Comparison of ENCODE assay signal across 1 cellular context in the genomic region with DNA sequence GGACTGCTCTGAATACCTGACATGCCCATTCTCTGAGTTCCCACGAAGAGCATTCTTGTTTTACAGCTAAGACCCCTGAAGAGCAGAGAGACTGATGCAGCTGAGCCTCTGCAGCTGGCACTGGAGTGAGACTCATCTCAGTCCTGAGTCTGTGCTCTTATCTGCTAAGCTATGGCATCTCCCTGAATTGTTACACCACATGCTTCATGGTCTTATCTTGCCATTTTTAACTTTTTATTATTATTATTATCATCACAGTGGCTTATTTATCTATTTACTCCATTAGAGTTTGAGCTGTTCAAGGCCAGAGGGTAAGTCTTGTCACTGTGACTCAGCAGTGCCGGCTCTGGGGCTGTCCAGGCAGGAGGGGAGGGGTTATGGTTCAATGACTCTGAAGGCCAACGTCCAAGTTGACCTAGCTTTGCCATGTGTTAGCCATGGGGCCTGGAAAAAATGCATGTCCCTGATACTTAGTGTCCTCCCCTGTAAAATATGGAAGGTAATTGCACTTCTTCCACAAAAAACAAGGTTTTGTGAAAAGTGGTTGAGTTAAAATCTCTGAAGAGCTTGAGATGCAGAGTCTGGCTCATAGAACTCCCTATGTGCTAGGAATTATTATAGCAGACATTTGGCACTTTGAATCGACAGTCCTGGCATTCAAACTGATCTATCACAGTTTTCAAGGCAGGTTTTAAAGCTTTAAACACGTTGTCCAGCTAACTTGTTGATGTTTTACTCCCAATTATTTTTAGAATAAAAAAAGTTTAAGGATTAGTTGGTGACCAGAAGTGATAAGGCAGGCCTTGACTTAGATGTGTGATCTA.
TF ChIP-seq lines count a peak whose summit lies in the region.

No MANE protein-coding gene starts in this region.

TF ChIP-seq in HepG2, 621 proteins besides CTCF, POLR2A, EP300 and RAD21 (continued from another document and continues in another):
- TF ChIP-seq, protein P1, sequence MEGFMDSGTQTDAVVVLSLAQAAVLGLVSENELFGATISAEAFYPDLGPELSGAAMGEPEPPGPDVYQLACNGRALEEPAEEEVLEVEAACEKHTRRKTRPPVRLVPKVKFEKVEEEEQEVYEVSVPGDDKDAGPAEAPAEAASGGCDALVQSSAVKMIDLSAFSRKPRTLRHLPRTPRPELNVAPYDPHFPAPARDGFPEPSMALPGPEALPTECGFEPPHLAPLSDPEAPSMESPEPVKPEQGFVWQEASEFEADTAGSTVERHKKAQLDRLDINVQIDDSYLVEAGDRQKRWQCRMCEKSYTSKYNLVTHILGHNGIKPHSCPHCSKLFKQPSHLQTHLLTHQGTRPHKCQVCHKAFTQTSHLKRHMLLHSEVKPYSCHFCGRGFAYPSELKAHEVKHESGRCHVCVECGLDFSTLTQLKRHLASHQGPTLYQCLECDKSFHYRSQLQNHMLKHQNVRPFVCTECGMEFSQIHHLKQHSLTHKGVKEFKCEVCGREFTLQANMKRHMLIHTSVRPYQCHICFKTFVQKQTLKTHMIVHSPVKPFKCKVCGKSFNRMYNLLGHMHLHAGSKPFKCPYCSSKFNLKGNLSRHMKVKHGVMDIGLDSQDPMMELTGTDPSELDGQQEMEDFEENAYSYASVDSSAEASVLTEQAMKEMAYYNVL (CRISPR knock-in tag; IDR thresholded peaks at IDR 0.05; ENCODE audit: borderline replicate concordance) = peak; percentile 69; the same call in 1 of the 2 replicates
- TF ChIP-seq, protein P2, sequence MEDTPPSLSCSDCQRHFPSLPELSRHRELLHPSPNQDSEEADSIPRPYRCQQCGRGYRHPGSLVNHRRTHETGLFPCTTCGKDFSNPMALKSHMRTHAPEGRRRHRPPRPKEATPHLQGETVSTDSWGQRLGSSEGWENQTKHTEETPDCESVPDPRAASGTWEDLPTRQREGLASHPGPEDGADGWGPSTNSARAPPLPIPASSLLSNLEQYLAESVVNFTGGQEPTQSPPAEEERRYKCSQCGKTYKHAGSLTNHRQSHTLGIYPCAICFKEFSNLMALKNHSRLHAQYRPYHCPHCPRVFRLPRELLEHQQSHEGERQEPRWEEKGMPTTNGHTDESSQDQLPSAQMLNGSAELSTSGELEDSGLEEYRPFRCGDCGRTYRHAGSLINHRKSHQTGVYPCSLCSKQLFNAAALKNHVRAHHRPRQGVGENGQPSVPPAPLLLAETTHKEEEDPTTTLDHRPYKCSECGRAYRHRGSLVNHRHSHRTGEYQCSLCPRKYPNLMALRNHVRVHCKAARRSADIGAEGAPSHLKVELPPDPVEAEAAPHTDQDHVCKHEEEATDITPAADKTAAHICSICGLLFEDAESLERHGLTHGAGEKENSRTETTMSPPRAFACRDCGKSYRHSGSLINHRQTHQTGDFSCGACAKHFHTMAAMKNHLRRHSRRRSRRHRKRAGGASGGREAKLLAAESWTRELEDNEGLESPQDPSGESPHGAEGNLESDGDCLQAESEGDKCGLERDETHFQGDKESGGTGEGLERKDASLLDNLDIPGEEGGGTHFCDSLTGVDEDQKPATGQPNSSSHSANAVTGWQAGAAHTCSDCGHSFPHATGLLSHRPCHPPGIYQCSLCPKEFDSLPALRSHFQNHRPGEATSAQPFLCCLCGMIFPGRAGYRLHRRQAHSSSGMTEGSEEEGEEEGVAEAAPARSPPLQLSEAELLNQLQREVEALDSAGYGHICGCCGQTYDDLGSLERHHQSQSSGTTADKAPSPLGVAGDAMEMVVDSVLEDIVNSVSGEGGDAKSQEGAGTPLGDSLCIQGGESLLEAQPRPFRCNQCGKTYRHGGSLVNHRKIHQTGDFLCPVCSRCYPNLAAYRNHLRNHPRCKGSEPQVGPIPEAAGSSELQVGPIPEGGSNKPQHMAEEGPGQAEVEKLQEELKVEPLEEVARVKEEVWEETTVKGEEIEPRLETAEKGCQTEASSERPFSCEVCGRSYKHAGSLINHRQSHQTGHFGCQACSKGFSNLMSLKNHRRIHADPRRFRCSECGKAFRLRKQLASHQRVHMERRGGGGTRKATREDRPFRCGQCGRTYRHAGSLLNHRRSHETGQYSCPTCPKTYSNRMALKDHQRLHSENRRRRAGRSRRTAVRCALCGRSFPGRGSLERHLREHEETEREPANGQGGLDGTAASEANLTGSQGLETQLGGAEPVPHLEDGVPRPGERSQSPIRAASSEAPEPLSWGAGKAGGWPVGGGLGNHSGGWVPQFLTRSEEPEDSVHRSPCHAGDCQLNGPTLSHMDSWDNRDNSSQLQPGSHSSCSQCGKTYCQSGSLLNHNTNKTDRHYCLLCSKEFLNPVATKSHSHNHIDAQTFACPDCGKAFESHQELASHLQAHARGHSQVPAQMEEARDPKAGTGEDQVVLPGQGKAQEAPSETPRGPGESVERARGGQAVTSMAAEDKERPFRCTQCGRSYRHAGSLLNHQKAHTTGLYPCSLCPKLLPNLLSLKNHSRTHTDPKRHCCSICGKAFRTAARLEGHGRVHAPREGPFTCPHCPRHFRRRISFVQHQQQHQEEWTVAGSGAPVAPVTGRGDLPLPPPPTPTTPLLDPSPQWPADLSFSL (CRISPR knock-in tag; IDR thresholded peaks at IDR 0.05) = no peak
- 0 out of 2 replicates have a peak, but pooled peaks have one; percentile 53 for TF ChIP-seq ZNF234 (CRISPR knock-in tag; conservative IDR thresholded peaks at IDR 0.05)
- no peak for TF ChIP-seq CC2D1A (CRISPR knock-in tag; IDR thresholded peaks at IDR 0.05)
- no peak for TF ChIP-seq CREB1 (IDR thresholded peaks at IDR 0.05)
- peak; percentile 35 for TF ChIP-seq CREB1 (CRISPR knock-in tag; IDR thresholded peaks at IDR 0.05)
- no peak for TF ChIP-seq HMGA1 (CRISPR knock-in tag; conservative IDR thresholded peaks at IDR 0.05)
- TF ChIP-seq YY1 (IDR thresholded peaks at IDR 0.05; ENCODE audit: insufficient read depth, insufficient replicate concordance, low read depth, low read length) = peak; percentile 37
- TF ChIP-seq, protein P3, sequence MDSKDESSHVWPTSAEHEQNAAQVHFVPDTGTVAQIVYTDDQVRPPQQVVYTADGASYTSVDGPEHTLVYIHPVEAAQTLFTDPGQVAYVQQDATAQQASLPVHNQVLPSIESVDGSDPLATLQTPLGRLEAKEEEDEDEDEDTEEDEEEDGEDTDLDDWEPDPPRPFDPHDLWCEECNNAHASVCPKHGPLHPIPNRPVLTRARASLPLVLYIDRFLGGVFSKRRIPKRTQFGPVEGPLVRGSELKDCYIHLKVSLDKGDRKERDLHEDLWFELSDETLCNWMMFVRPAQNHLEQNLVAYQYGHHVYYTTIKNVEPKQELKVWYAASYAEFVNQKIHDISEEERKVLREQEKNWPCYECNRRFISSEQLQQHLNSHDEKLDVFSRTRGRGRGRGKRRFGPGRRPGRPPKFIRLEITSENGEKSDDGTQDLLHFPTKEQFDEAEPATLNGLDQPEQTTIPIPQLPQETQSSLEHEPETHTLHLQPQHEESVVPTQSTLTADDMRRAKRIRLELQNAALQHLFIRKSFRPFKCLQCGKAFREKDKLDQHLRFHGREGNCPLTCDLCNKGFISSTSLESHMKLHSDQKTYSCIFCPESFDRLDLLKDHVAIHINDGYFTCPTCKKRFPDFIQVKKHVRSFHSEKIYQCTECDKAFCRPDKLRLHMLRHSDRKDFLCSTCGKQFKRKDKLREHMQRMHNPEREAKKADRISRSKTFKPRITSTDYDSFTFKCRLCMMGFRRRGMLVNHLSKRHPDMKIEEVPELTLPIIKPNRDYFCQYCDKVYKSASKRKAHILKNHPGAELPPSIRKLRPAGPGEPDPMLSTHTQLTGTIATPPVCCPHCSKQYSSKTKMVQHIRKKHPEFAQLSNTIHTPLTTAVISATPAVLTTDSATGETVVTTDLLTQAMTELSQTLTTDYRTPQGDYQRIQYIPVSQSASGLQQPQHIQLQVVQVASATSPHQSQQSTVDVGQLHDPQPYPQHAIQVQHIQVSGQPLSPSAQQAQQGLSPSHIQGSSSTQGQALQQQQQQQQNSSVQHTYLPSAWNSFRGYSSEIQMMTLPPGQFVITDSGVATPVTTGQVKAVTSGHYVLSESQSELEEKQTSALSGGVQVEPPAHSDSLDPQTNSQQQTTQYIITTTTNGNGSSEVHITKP (CRISPR knock-in tag; IDR thresholded peaks at IDR 0.05; ENCODE audit: low read depth) = 0 out of 2 replicates have a peak, but pooled peaks have one; percentile 28
- TF ChIP-seq MYNN (CRISPR knock-in tag; IDR thresholded peaks at IDR 0.05; ENCODE audit: low read depth) = no peak
- no peak for TF ChIP-seq NAIF1 (CRISPR knock-in tag; IDR thresholded peaks at IDR 0.05; ENCODE audit: borderline replicate concordance)
- TF ChIP-seq KAT2B (IDR thresholded peaks at IDR 0.05; ENCODE audit: borderline replicate concordance, low read depth, low read length) = no peak
- TF ChIP-seq RELA (CRISPR knock-in tag; IDR thresholded peaks at IDR 0.05) = no peak
- TF ChIP-seq, protein P4, sequence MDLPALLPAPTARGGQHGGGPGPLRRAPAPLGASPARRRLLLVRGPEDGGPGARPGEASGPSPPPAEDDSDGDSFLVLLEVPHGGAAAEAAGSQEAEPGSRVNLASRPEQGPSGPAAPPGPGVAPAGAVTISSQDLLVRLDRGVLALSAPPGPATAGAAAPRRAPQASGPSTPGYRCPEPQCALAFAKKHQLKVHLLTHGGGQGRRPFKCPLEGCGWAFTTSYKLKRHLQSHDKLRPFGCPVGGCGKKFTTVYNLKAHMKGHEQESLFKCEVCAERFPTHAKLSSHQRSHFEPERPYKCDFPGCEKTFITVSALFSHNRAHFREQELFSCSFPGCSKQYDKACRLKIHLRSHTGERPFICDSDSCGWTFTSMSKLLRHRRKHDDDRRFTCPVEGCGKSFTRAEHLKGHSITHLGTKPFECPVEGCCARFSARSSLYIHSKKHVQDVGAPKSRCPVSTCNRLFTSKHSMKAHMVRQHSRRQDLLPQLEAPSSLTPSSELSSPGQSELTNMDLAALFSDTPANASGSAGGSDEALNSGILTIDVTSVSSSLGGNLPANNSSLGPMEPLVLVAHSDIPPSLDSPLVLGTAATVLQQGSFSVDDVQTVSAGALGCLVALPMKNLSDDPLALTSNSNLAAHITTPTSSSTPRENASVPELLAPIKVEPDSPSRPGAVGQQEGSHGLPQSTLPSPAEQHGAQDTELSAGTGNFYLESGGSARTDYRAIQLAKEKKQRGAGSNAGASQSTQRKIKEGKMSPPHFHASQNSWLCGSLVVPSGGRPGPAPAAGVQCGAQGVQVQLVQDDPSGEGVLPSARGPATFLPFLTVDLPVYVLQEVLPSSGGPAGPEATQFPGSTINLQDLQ (CRISPR knock-in tag; IDR thresholded peaks at IDR 0.05) = no peak
- no peak for TF ChIP-seq MLLT10 (CRISPR knock-in tag; IDR thresholded peaks at IDR 0.05)
- TF ChIP-seq, protein P5, sequence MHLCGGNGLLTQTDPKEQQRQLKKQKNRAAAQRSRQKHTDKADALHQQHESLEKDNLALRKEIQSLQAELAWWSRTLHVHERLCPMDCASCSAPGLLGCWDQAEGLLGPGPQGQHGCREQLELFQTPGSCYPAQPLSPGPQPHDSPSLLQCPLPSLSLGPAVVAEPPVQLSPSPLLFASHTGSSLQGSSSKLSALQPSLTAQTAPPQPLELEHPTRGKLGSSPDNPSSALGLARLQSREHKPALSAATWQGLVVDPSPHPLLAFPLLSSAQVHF (CRISPR knock-in tag; IDR thresholded peaks at IDR 0.05) = no peak
- no peak for TF ChIP-seq NRL (CRISPR knock-in tag; IDR thresholded peaks at IDR 0.05; ENCODE audit: borderline replicate concordance)
- TF ChIP-seq WIZ (CRISPR knock-in tag; IDR thresholded peaks at IDR 0.05) = peak; percentile 92
- TF ChIP-seq NR3C1 (CRISPR knock-in tag; IDR thresholded peaks at IDR 0.05) = no peak
- TF ChIP-seq, protein P6, sequence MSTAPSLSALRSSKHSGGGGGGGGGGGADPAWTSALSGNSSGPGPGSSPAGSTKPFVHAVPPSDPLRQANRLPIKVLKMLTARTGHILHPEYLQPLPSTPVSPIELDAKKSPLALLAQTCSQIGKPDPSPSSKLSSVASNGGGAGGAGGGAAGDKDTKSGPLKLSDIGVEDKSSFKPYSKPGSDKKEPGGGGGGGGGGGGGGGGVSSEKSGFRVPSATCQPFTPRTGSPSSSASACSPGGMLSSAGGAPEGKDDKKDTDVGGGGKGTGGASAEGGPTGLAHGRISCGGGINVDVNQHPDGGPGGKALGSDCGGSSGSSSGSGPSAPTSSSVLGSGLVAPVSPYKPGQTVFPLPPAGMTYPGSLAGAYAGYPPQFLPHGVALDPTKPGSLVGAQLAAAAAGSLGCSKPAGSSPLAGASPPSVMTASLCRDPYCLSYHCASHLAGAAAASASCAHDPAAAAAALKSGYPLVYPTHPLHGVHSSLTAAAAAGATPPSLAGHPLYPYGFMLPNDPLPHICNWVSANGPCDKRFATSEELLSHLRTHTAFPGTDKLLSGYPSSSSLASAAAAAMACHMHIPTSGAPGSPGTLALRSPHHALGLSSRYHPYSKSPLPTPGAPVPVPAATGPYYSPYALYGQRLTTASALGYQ (CRISPR knock-in tag; IDR thresholded peaks at IDR 0.05) = no peak
- no peak for TF ChIP-seq SP1 (IDR thresholded peaks at IDR 0.05)
- no peak for TF ChIP-seq SP1 (CRISPR knock-in tag; IDR thresholded peaks at IDR 0.05)
- TF ChIP-seq, protein P7, sequence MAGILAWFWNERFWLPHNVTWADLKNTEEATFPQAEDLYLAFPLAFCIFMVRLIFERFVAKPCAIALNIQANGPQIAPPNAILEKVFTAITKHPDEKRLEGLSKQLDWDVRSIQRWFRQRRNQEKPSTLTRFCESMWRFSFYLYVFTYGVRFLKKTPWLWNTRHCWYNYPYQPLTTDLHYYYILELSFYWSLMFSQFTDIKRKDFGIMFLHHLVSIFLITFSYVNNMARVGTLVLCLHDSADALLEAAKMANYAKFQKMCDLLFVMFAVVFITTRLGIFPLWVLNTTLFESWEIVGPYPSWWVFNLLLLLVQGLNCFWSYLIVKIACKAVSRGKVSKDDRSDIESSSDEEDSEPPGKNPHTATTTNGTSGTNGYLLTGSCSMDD (CRISPR knock-in tag; IDR thresholded peaks at IDR 0.05) = no peak
- peak; percentile 92 for TF ChIP-seq FOSL2 (CRISPR knock-in tag; IDR thresholded peaks at IDR 0.05)
- TF ChIP-seq, protein P8, sequence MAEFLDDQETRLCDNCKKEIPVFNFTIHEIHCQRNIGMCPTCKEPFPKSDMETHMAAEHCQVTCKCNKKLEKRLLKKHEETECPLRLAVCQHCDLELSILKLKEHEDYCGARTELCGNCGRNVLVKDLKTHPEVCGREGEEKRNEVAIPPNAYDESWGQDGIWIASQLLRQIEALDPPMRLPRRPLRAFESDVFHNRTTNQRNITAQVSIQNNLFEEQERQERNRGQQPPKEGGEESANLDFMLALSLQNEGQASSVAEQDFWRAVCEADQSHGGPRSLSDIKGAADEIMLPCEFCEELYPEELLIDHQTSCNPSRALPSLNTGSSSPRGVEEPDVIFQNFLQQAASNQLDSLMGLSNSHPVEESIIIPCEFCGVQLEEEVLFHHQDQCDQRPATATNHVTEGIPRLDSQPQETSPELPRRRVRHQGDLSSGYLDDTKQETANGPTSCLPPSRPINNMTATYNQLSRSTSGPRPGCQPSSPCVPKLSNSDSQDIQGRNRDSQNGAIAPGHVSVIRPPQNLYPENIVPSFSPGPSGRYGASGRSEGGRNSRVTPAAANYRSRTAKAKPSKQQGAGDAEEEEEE (CRISPR knock-in tag; IDR thresholded peaks at IDR 0.05; ENCODE audit: borderline replicate concordance) = no peak
- TF ChIP-seq HDAC6 (IDR thresholded peaks at IDR 0.05; ENCODE audit: low read depth, low read length) = no peak
- TF ChIP-seq, protein P9, sequence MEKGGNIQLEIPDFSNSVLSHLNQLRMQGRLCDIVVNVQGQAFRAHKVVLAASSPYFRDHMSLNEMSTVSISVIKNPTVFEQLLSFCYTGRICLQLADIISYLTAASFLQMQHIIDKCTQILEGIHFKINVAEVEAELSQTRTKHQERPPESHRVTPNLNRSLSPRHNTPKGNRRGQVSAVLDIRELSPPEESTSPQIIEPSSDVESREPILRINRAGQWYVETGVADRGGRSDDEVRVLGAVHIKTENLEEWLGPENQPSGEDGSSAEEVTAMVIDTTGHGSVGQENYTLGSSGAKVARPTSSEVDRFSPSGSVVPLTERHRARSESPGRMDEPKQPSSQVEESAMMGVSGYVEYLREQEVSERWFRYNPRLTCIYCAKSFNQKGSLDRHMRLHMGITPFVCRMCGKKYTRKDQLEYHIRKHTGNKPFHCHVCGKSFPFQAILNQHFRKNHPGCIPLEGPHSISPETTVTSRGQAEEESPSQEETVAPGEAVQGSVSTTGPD (CRISPR knock-in tag; IDR thresholded peaks at IDR 0.05) = peak; percentile 82; the same call in 1 of the 2 replicates
- TF ChIP-seq FOXO1 (CRISPR knock-in tag; IDR thresholded peaks at IDR 0.05) = peak; percentile 73
- no peak for TF ChIP-seq MAF1 (CRISPR knock-in tag; IDR thresholded peaks at IDR 0.05; ENCODE audit: borderline replicate concordance)
- TF ChIP-seq ZKSCAN5 (CRISPR knock-in tag; IDR thresholded peaks at IDR 0.05) = no peak
